8 cellular contexts compared by ENCODE assay signal in the genomic region with DNA sequence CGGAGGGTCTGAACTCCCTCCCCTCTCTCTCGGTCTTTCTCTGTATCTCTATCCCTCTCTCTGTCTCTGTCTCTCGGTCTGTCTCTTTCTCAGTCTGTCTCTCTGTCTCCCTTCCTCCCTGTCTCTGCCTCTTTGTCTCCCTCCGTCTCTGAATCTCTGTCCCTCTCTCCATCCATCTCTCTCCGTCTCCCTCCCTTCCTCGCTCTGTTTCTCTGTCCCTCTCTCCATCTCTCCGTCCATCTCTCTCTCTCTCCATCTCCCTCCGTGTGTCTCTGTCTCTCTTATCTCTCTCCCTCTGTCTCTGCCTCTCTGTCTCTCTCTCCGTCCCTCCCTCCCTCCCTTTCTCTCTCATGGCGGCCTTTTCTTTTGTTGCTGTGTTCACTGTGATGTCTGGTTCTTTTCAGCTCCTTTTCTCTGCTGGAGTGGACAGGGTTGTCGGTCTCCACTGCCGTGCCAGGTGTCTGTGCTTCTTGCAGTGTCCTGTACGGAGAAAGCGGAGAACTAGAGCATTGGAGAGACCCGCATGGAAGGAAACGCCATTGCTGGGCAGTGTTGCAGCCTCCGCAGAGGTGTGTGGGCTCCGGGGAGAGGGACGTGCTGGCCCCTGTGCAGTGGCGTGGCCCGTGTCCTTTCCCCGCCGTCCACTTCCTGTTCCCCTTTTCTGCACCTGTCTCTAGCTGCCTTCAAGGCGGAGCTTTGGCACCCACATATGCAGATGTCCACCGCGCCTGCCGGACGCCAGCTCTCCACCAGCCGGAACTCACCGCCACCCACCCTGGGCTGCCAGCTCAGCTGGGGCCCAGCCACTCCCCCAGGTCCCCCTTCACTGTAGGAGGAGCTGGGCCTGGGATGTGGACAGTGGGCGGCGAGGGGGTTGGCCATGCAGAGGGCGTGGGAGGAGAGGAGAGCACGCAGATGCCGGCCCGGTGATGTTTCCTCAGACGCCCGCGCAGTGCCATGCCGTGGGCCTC.
DNase-seq lines count a peak whose midpoint lies in the region; ATAC-seq, FAIRE-seq and TF ChIP-seq lines count a peak whose summit lies in the region.

No MANE protein-coding gene starts in this region.

- no peaks in the 10 kb centered on the region for H3K9me3 ChIP-seq in kidney (ENCODE audit: control insufficient read depth in 1 of 2, low read length in 2 of 2)
- no peaks in the 10 kb centered on the region for H3K9me3 ChIP-seq in upper lobe of left lung

- H3K4me1 ChIP-seq in kidney (ENCODE audit: control insufficient read depth in 1 of 2, insufficient read depth in 1 of 2, low read depth in 1 of 2, low read length in 2 of 2) = peaks cover 3 to 20% of the 10 kb centered on the region in 2 donors
- peaks cover 23 to 32% (median 27%) of the 10 kb centered on the region in 4 donors for H3K4me1 ChIP-seq in upper lobe of left lung

- intact Hi-C loops in cardiac septum (cut with DNase I) (loop anchor here (2.0 kb wide), 1 partner anchor 112 kb away; no protein-coding TSS in a partner anchor), Right ventricle myocardium inferior (cut with DNase I) (no loop called here), kidney (cut with DNase I) (no loop called here)

- TF ChIP-seq POLR2A in upper lobe of left lung (IDR thresholded peaks at IDR 0.05) = no peak

- H3K27me3 ChIP-seq in upper lobe of left lung (no peaks in the 10 kb centered on the region), brain microvascular endothelial cell (replicated peaks) (no peaks in the 10 kb centered on the region)

- H3K4me3 ChIP-seq in kidney (ENCODE audit: low read length in 2 of 2) = no peak overlapping the region
- H3K4me3 ChIP-seq in upper lobe of left lung = peak overlapping the region in 1 of 4 donors; percentile 47
- H3K4me3 ChIP-seq in brain microvascular endothelial cell (ENCODE audit: low read depth, low read length) = no peak overlapping the region

- in situ Hi-C loops in brain microvascular endothelial cell (cut with HindIII; ENCODE audit: low pct_ligation_motif_present, low sequenced_read_pairs) = no loop called here

- no peak for ATAC-seq in Right ventricle myocardium inferior
- ATAC-seq in upper lobe of left lung (ENCODE audit: low FRiP score in 2 of 2) = peak in 1 of 2 donors; percentile 1
- no peak for ATAC-seq in HG03039 (IDR thresholded peaks at IDR 0.05; ENCODE audit: unreplicated experiment)
- ATAC-seq in GM18858 (IDR thresholded peaks at IDR 0.05; ENCODE audit: unreplicated experiment) = no peak

- no peak for FAIRE-seq in kidney (lab: Jason Lieb, UNC)

- no peaks in the 10 kb centered on the region for H3K36me3 ChIP-seq in kidney (ENCODE audit: control insufficient read depth in 1 of 2, insufficient read depth in 2 of 2, low read length in 2 of 2)
- peaks cover 0 to 9% (median 2%) of the 10 kb centered on the region in 4 donors for H3K36me3 ChIP-seq in upper lobe of left lung
- no peaks in the 10 kb centered on the region for H3K36me3 ChIP-seq in brain microvascular endothelial cell (replicated peaks)

- peak overlapping the region in 1 of 2 donors; percentile 22 for H3K9ac ChIP-seq in kidney (ENCODE audit: low read length in 2 of 2)

- DNase-seq in cardiac septum (ENCODE audit: low spot score) = peak; percentile 75
- no peak for DNase-seq in Right ventricle myocardium inferior (ENCODE audit: missing footprints)
- peak; percentile 42 for DNase-seq in MV-4-11 (lab: John Stamatoyannopoulos, UW)
- peak; percentile 80 for DNase-seq in kidney
- DNase-seq in upper lobe of left lung = peak; percentile 35 to 83
- no peak for DNase-seq in brain microvascular endothelial cell

- TF ChIP-seq EP300 in upper lobe of left lung (IDR thresholded peaks at IDR 0.05) = no peak

- TF ChIP-seq CTCF in kidney (IDR thresholded peaks at IDR 0.05; ENCODE audit: borderline replicate concordance, extremely low read depth, insufficient read depth) (no peak), upper lobe of left lung (IDR thresholded peaks at IDR 0.05) (no peak), brain microvascular endothelial cell (IDR thresholded peaks at IDR 0.05; ENCODE audit: low read depth, low read length, missing control alignments) (no peak)

- WGBS in upper lobe of left lung, 2 donors = 77 to 92% methylated on average over 17 to 40 of the region's 40 CpGs

- H3K27ac ChIP-seq in kidney (ENCODE audit: low read depth in 2 of 2, low read length in 2 of 2) (peak overlapping the region in 1 of 2 donors; percentile 81), upper lobe of left lung (peak overlapping the region in 3 of 4 donors; percentile 86 to 93 (median 86)), brain microvascular endothelial cell (no peak overlapping the region)

Comparison
In these comparisons a context has a peak if more than half of its experiments do, and no peak if none do; other contexts are left out.
1. DNase-seq: peak in cardiac septum (single experiment), MV-4-11 (single experiment), kidney (single experiment) and upper lobe of left lung (2 of 2); none in Right ventricle myocardium inferior (single experiment) and brain microvascular endothelial cell (single experiment).